ENCODE assay signal across 17 cellular contexts in the genomic region with DNA sequence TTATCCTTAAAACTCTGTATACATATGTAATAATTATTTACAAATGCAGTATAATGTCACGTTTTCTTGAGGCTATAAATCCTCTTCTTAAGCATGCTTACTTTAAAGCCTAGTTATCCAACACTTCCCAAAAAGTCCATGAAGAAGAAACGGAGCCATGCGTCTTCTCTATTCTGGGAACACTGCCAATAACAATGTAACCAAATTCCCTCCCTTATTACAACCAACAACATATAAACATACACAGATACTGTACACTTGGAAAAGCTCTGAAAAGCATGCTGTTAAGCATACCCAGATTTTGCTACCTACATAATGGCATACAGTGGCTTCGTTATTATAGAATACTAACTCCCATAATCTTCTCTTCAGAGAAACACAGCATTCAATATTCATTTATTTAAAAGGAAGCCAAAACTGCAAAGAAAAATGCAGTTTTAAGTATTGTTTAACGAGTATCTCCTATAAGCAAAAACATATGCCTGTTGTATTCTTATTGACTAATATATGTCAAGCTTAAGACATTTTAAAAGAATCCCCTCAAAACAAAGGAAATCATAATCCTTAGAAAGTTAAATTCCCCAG.
DNase-seq lines count a peak whose midpoint lies in the region; ATAC-seq and TF ChIP-seq lines count a peak whose summit lies in the region.
"Had no signal": no experiment of that assay in that cellular context is flagged by ENCODE, and none has a peak within 500 bp of the region (broad histone marks: within the 10 kb centered on the region; RNA-seq: fewer than 3 reads in every experiment).

No MANE protein-coding gene starts in this region.

- H3K4me3 ChIP-seq in breast epithelium: no peak overlapping the region
- H3K4me3 ChIP-seq in CD8-positive, alpha-beta memory T cell (ENCODE audit: low read length): no peak overlapping the region
- H3K4me3 ChIP-seq: adrenal gland, upper lobe of right lung had no signal

- H3K4me1 Mint-ChIP-seq in MCF 10A (ENCODE audit: insufficient read depth, unreplicated experiment): peaks cover 12% of the 10 kb centered on the region
- no peaks in the 10 kb centered on the region for H3K4me1 Mint-ChIP-seq in CD8-positive, alpha-beta memory T cell
- no peaks in the 10 kb centered on the region for H3K4me1 Mint-ChIP-seq in stimulated activated naive CD8-positive, alpha-beta T cell treated with anti-CD3 and anti-CD28 coated beads, Interleukin-15, amount 100 ng/mL, for 72 hours
- no peaks in the 10 kb centered on the region for H3K4me1 Mint-ChIP-seq in activated CD8-positive, alpha-beta T cell treated with anti-CD3 and anti-CD28 coated beads for 36 hours (ENCODE audit: low read depth)
- H3K4me1 Mint-ChIP-seq: activated B cell treated with CpG ODN at 0.5 μM for 24 hours; natural killer cell; stimulated activated naive B cell treated with anti-CD40 and anti-IgM and Interleukin-4, amounts not matched to agents 10 μg/mL and 1 μg/mL and 100 μg/mL, for 72 hours had no signal

- H3K36me3 ChIP-seq in breast epithelium: no peaks in the 10 kb centered on the region
- H3K36me3 ChIP-seq in CD8-positive, alpha-beta memory T cell (ENCODE audit: insufficient read depth, low read length): peaks cover 6% of the 10 kb centered on the region
- H3K36me3 ChIP-seq: adrenal gland had no signal

- peaks cover 26% of the 10 kb centered on the region for H3K36me3 Mint-ChIP-seq in MCF 10A (ENCODE audit: insufficient read depth, unreplicated experiment)
- peaks cover 9 to 68% (median 22%) of the 10 kb centered on the region in 3 donors for H3K36me3 Mint-ChIP-seq in CD8-positive, alpha-beta memory T cell
- peaks cover 20% of the 10 kb centered on the region for H3K36me3 Mint-ChIP-seq in activated CD8-positive, alpha-beta T cell treated with anti-CD3 and anti-CD28 coated beads for 36 hours (ENCODE audit: low read depth)
- H3K36me3 Mint-ChIP-seq: natural killer cell had no signal

- CTCF ChIA-PET in MCF 10A (lab: Yijun Ruan, JAX): interaction anchor here (0.6 to 4.3 kb wide), 13 partner anchors 13 to 671 kb away, joined by 3 to 36 read pairs (median 4); a partner anchor contains a TSS
- CTCF ChIA-PET in CD8-positive, alpha-beta memory T cell (lab: Charles Lee): interaction anchor here (1.5 kb wide), 1 partner anchor 294 kb away, joined by 4 read pairs; no protein-coding TSS in a partner anchor
- CTCF ChIA-PET in activated CD8-positive, alpha-beta T cell treated with anti-CD3 and anti-CD28 coated beads for 36 hours (lab: Charles Lee): interaction anchor here (0.7 to 3.3 kb wide), 7 partner anchors 10 to 318 kb away, joined by 3 to 19 read pairs (median 3); a partner anchor contains a TSS

- H3K4me1 ChIP-seq in breast epithelium: peaks cover 0 to 8% of the 10 kb centered on the region in 2 donors
- no peaks in the 10 kb centered on the region for H3K4me1 ChIP-seq in CD8-positive, alpha-beta memory T cell (ENCODE audit: insufficient read depth, low read length)
- H3K4me1 ChIP-seq: upper lobe of right lung had no signal

- no peaks in the 10 kb centered on the region for H3K9me3 ChIP-seq in breast epithelium
- H3K9me3 ChIP-seq in CD8-positive, alpha-beta memory T cell (ENCODE audit: low read length): no peaks in the 10 kb centered on the region
- H3K9me3 ChIP-seq: adrenal gland, upper lobe of right lung had no signal

- H3K27me3 Mint-ChIP-seq in MCF 10A (ENCODE audit: insufficient read depth, unreplicated experiment): no peaks in the 10 kb centered on the region
- H3K27me3 Mint-ChIP-seq in CD8-positive, alpha-beta memory T cell: no peaks in the 10 kb centered on the region
- no peaks in the 10 kb centered on the region for H3K27me3 Mint-ChIP-seq in stimulated activated naive CD8-positive, alpha-beta T cell treated with anti-CD3 and anti-CD28 coated beads, Interleukin-15, amount 100 ng/mL, for 72 hours
- H3K27me3 Mint-ChIP-seq in activated CD8-positive, alpha-beta T cell treated with anti-CD3 and anti-CD28 coated beads for 36 hours: no peaks in the 10 kb centered on the region
- H3K27me3 Mint-ChIP-seq: activated B cell treated with CpG ODN at 0.5 μM for 24 hours; stimulated activated naive B cell treated with anti-CD40 and anti-IgM and Interleukin-4, amounts not matched to agents 10 μg/mL and 1 μg/mL and 100 μg/mL, for 72 hours had no signal

- peak; percentile 45 for DNase-seq in MCF 10A (ENCODE audit: unreplicated experiment)
- DNase-seq in breast epithelium (ENCODE audit: low spot score in 2 of 2): no peak
- peak; percentile 26 for DNase-seq in NCI-H345 treated with DMSO at 0.1 percent for 48 hours (lab: John Stamatoyannopoulos, UW; ENCODE audit: unreplicated experiment)
- peak; percentile 72 for DNase-seq in fibroblast of gingiva (ENCODE audit: low read depth)
- DNase-seq in NCI-H526 treated with DMSO at 0.1 percent for 48 hours (lab: John Stamatoyannopoulos, UW): no peak
- no peak for DNase-seq in CD8-positive, alpha-beta memory T cell
- DNase-seq in stimulated activated naive CD8-positive, alpha-beta T cell treated with anti-CD3 and anti-CD28 coated beads, Interleukin-15, amount 100 ng/mL, for 72 hours: no peak
- no peak for DNase-seq in activated CD8-positive, alpha-beta T cell treated with anti-CD3 and anti-CD28 coated beads for 36 hours
- DNase-seq: activated B cell treated with CpG ODN at 0.5 μM for 24 hours; adrenal gland; CD8-positive, alpha-beta T cell; glutamatergic neuron; KG1; natural killer cell; stimulated activated naive B cell treated with anti-CD40 and anti-IgM and Interleukin-4, amounts not matched to agents 10 μg/mL and 1 μg/mL and 100 μg/mL, for 72 hours; upper lobe of right lung had no signal

- no peak overlapping the region for H3K4me3 Mint-ChIP-seq in MCF 10A (ENCODE audit: unreplicated experiment)
- H3K4me3 Mint-ChIP-seq in CD8-positive, alpha-beta memory T cell: no peak overlapping the region
- H3K4me3 Mint-ChIP-seq in stimulated activated naive CD8-positive, alpha-beta T cell treated with anti-CD3 and anti-CD28 coated beads, Interleukin-15, amount 100 ng/mL, for 72 hours: no peak overlapping the region
- H3K4me3 Mint-ChIP-seq in activated CD8-positive, alpha-beta T cell treated with anti-CD3 and anti-CD28 coated beads for 36 hours: no peak overlapping the region
- H3K4me3 Mint-ChIP-seq: activated B cell treated with CpG ODN at 0.5 μM for 24 hours; CD8-positive, alpha-beta T cell; natural killer cell; stimulated activated naive B cell treated with anti-CD40 and anti-IgM and Interleukin-4, amounts not matched to agents 10 μg/mL and 1 μg/mL and 100 μg/mL, for 72 hours had no signal

- ATAC-seq in stimulated activated naive CD8-positive, alpha-beta T cell treated with anti-CD3 and anti-CD28 coated beads, Interleukin-15, amount 100 ng/mL, for 72 hours: no peak
- no peak for ATAC-seq in activated CD8-positive, alpha-beta T cell treated with anti-CD3 and anti-CD28 coated beads for 36 hours
- ATAC-seq: CD8-positive, alpha-beta T cell; natural killer cell; stimulated activated naive B cell treated with anti-CD40 and anti-IgM and Interleukin-4, amounts not matched to agents 10 μg/mL and 1 μg/mL and 100 μg/mL, for 72 hours had no signal

- no peaks in the 10 kb centered on the region for H3K27me3 ChIP-seq in breast epithelium
- no peaks in the 10 kb centered on the region for H3K27me3 ChIP-seq in CD8-positive, alpha-beta memory T cell (ENCODE audit: insufficient read depth, low read length, poor library complexity, severe bottlenecking)
- H3K27me3 ChIP-seq: adrenal gland, upper lobe of right lung had no signal

- intact Hi-C loops in MCF 10A (cut with micrococcal nuclease) (loop anchor here (5.0 kb wide), 2 partner anchors 103 to 238 kb away; no protein-coding TSS in a partner anchor), breast epithelium (cut with DNase I; ENCODE audit: low total_unique reads) (no loop called here)
- intact Hi-C loops in activated CD8-positive, alpha-beta T cell treated with anti-CD3 and anti-CD28 coated beads for 36 hours (cut with micrococcal nuclease): loop anchor here (5.0 kb wide), 1 partner anchor 292 kb away; a partner anchor contains a TSS

- H3K27ac Mint-ChIP-seq in MCF 10A (ENCODE audit: low read depth, unreplicated experiment): no peak overlapping the region
- H3K27ac Mint-ChIP-seq in CD8-positive, alpha-beta memory T cell: peak overlapping the region in 1 of 8 donors; percentile 70
- no peak overlapping the region for H3K27ac Mint-ChIP-seq in stimulated activated naive CD8-positive, alpha-beta T cell treated with anti-CD3 and anti-CD28 coated beads, Interleukin-15, amount 100 ng/mL, for 72 hours
- H3K27ac Mint-ChIP-seq in activated CD8-positive, alpha-beta T cell treated with anti-CD3 and anti-CD28 coated beads for 36 hours: no peak overlapping the region
- H3K27ac Mint-ChIP-seq: activated B cell treated with CpG ODN at 0.5 μM for 24 hours; activated T-helper 2 cell treated with anti-CD3 and anti-CD28 coated beads, Interferon-gamma antibody, Interleukin-2, Interleukin-4, amounts not matched to agents 10 μg/mL and 5 μg/mL and 100 μg/mL, durations not matched to agents 14 hours and 24 hours and 36 hours; CD8-positive, alpha-beta T cell; natural killer cell; stimulated activated naive B cell treated with anti-CD40 and anti-IgM and Interleukin-4, amounts not matched to agents 10 μg/mL and 1 μg/mL and 100 μg/mL, for 72 hours had no signal

- TF ChIP-seq POLR2A in breast epithelium (IDR thresholded peaks at IDR 0.05): no peak

- no peaks in the 10 kb centered on the region for H3K9me3 Mint-ChIP-seq in MCF 10A (ENCODE audit: unreplicated experiment)
- no peaks in the 10 kb centered on the region for H3K9me3 Mint-ChIP-seq in CD8-positive, alpha-beta memory T cell
- no peaks in the 10 kb centered on the region for H3K9me3 Mint-ChIP-seq in stimulated activated naive CD8-positive, alpha-beta T cell treated with anti-CD3 and anti-CD28 coated beads, Interleukin-15, amount 100 ng/mL, for 72 hours
- no peaks in the 10 kb centered on the region for H3K9me3 Mint-ChIP-seq in activated CD8-positive, alpha-beta T cell treated with anti-CD3 and anti-CD28 coated beads for 36 hours
- H3K9me3 Mint-ChIP-seq: activated B cell treated with CpG ODN at 0.5 μM for 24 hours; activated T-helper 2 cell treated with anti-CD3 and anti-CD28 coated beads, Interferon-gamma antibody, Interleukin-2, Interleukin-4, amounts not matched to agents 10 μg/mL and 5 μg/mL and 100 μg/mL, durations not matched to agents 14 hours and 24 hours and 36 hours; CD8-positive, alpha-beta T cell; natural killer cell; stimulated activated naive B cell treated with anti-CD40 and anti-IgM and Interleukin-4, amounts not matched to agents 10 μg/mL and 1 μg/mL and 100 μg/mL, for 72 hours had no signal

- TF ChIP-seq CTCF in MCF 10A (IDR thresholded peaks at IDR 0.05; ENCODE audit: unreplicated experiment) (no peak), breast epithelium (IDR thresholded peaks at IDR 0.05) (no peak)
- TF ChIP-seq CTCF in activated CD8-positive, alpha-beta T cell treated with anti-CD3 and anti-CD28 coated beads for 36 hours (IDR thresholded peaks at IDR 0.05): no peak

- no TSS peak for BruUV-seq in MCF 10A (replicated peaks; lab: Mats Ljungman, UMichigan)

- POLR2A ChIA-PET in MCF 10A (lab: Yijun Ruan, JAX): interaction anchor here (0.6 to 1.0 kb wide), 4 partner anchors 43 to 287 kb away, joined by 3 to 4 read pairs (median 3); no protein-coding TSS in a partner anchor
- POLR2A ChIA-PET in CD8-positive, alpha-beta memory T cell (lab: Charles Lee): no interaction called here
- POLR2A ChIA-PET in activated CD8-positive, alpha-beta T cell treated with anti-CD3 and anti-CD28 coated beads for 36 hours (lab: Charles Lee): no interaction called here

- H3K27ac ChIP-seq in breast epithelium: no peak overlapping the region
- H3K27ac ChIP-seq in CD8-positive, alpha-beta memory T cell (ENCODE audit: low read depth, low read length): no peak overlapping the region
- H3K27ac ChIP-seq: adrenal gland, upper lobe of right lung had no signal

Comparison
In these comparisons a context has a peak if more than half of its experiments do, and no peak if none do; other contexts are left out.
1. DNase-seq: peak in MCF 10A (single experiment), NCI-H345 treated with DMSO at 0.1 percent for 48 hours (single experiment) and fibroblast of gingiva (single experiment); none in breast epithelium (0 of 2), NCI-H526 treated with DMSO at 0.1 percent for 48 hours (single experiment), CD8-positive, alpha-beta memory T cell (0 of 5), stimulated activated naive CD8-positive, alpha-beta T cell treated with anti-CD3 and anti-CD28 coated beads, Interleukin-15, amount 100 ng/mL, for 72 hours (0 of 2) and activated CD8-positive, alpha-beta T cell treated with anti-CD3 and anti-CD28 coated beads for 36 hours (single experiment).